Comparison of ENCODE assay signal across 12 cellular contexts in the genomic region with DNA sequence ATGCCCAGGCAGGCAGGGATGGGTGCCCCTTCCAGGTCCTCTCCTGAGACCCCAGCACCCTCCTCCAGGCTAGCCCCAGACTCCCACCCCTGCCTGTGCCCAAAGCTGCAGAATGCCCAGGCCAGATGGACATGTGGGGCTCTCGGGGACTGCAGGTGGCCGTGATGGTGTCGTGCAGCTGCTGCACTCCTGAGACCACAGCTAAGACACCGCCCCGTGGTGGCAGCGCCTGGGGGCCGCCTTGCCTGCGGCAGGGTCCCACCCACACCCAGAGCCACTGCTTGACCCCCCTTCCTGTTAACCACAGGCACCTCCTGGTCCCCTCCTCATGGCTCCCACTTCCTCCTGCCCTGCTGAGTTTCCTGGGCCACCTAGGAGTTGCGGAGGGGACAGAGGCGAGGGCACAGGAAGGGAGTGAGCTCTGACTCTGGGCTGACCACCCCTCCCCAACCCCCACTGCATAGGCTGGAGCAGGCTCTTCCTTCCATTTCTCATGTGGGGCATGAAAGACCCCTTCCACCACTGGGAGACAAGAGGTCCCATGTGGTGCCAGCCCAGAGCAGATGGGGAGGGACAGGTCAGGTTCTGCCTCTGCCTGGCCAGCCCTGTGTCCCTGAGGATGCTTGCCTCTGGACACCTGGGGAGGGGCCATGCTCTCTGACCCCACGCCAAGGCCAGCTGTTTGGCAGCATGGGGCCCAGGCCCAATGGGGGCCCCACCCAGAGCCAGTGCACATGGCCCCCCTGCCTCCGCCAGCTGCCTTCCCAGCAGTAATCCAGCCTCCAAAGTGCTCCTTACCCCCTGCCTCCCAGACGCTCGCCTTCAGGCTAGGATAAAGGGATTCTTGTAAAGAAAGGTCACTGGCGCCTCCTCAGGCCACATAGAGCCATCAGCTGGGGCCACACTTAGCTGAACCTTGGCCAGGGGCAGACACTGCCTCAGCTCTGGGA. TPM values are rescaled to one million over a fixed set of nuclear protein-coding genes. Genes with fewer than 3 reads are reported as not detected.
DNase-seq lines count a peak whose midpoint lies in the region; ATAC-seq and TF ChIP-seq lines count a peak whose summit lies in the region.
"Had no signal": no experiment of that assay in that cellular context is flagged by ENCODE, and none has a peak within 500 bp of the region (broad histone marks: within the 10 kb centered on the region; RNA-seq: fewer than 3 reads in every experiment).

No MANE protein-coding gene starts in this region.

- H3K27me3 ChIP-seq in PC-3 (ENCODE audit: low read length) (no peaks in the 10 kb centered on the region), left ventricle myocardium inferior (ENCODE audit: low read depth) (no peaks in the 10 kb centered on the region), psoas muscle (ENCODE audit: insufficient read depth in 3 of 3, low read length in 2 of 3) (no peaks in the 10 kb centered on the region)

- no peaks in the 10 kb centered on the region for H3K9me3 ChIP-seq in PC-3 (ENCODE audit: low read length)
- no peaks in the 10 kb centered on the region for H3K9me3 ChIP-seq in left ventricle myocardium inferior (replicated peaks)
- H3K9me3 ChIP-seq in psoas muscle, result no peaks in the 10 kb centered on the region

- POLR2A ChIA-PET in PC-3 (lab: Charles Lee; ENCODE audit: unreplicated experiment), result no interaction called here

- ATAC-seq in PC-3 (0 out of 2 replicates have a peak, but pooled peaks have one; percentile 18), psoas muscle (peak in 1 of 4 donors; percentile 28), GM21367 (IDR thresholded peaks at IDR 0.05; ENCODE audit: unreplicated experiment) (no peak), GM21423 (IDR thresholded peaks at IDR 0.05; ENCODE audit: unreplicated experiment) (no peak)
- ATAC-seq: activated T-cell treated with anti-CD3 and anti-CD28 coated beads, Interleukin-2, amount 50 U/mL, for 4 hours had no signal

- H3K9me2 ChIP-seq in PC-3 (replicated peaks; ENCODE audit: low read length), result no peaks in the 10 kb centered on the region

- H3K4me3 ChIP-seq in PC-3 (ENCODE audit: low read length), result no peak overlapping the region
- H3K4me3 ChIP-seq in left ventricle myocardium inferior, result no peak overlapping the region
- H3K4me3 ChIP-seq in psoas muscle, result no peak overlapping the region

- H3K36me3 ChIP-seq in PC-3 (ENCODE audit: low read depth, low read length) (no peaks in the 10 kb centered on the region), left ventricle myocardium inferior (peaks cover 2% of the 10 kb centered on the region), psoas muscle (ENCODE audit: insufficient read depth in 1 of 2, low read depth in 1 of 2) (no peaks in the 10 kb centered on the region)

- H4K20me1 ChIP-seq in PC-3 (ENCODE audit: low read length), result no peaks in the 10 kb centered on the region

- CTCF ChIA-PET in PC-3 (lab: Charles Lee), result no interaction called here

- 63 to 76% (median 72%) methylated on average over 15 of the region's 15 CpGs for WGBS in psoas muscle, 3 donors

- intact Hi-C loops in PC-3 (cut with micrococcal nuclease), result no loop called here
- intact Hi-C loops in left ventricle myocardium inferior (cut with micrococcal nuclease), result no loop called here
- intact Hi-C loops in psoas muscle (cut with DNase I), result no loop called here

- H3K4me2 ChIP-seq in PC-3 (ENCODE audit: low read length), result no peak overlapping the region

- no peak overlapping the region for H3K27ac ChIP-seq in PC-3 (ENCODE audit: low read length)
- H3K27ac ChIP-seq in left ventricle myocardium inferior (replicated peaks), result peak overlapping the region; percentile 41
- no peak overlapping the region for H3K27ac ChIP-seq in psoas muscle

- H3K4me1 ChIP-seq in PC-3 (ENCODE audit: insufficient read depth, low read length) (no peaks in the 10 kb centered on the region), left ventricle myocardium inferior (peaks cover 62% of the 10 kb centered on the region), psoas muscle (no peaks in the 10 kb centered on the region)

- DNase-seq in SIG-M5 treated with dmso at 0.1 percent for 504 hours (lab: John Stamatoyannopoulos, UW; ENCODE audit: unreplicated experiment) (peak; percentile 7), SIG-M5 (lab: John Stamatoyannopoulos, UW) (no peak), PC-3 (no peak), left ventricle myocardium inferior (peak; percentile 43), psoas muscle (peak; percentile 15 to 65), dedifferentiated amniotic fluid mesenchymal stem cell (ENCODE audit: extremely low spot score) (no peak)
- DNase-seq: activated T-cell treated with anti-CD3 and anti-CD28 coated beads, Interleukin-2, amount 50 U/mL, for 4 hours; EL; foreskin melanocyte; NCI-H1092 had no signal

- no peaks in the 10 kb centered on the region for H3F3A ChIP-seq in PC-3 (ENCODE audit: low read length, unreplicated experiment)

- TF ChIP-seq CTCF in PC-3 (conservative IDR thresholded peaks at IDR 0.05; ENCODE audit: low read depth, low read length), result no peak
- TF ChIP-seq CTCF in left ventricle myocardium inferior (IDR thresholded peaks at IDR 0.05; ENCODE audit: borderline replicate concordance), result no peak
- no peak for TF ChIP-seq CTCF in psoas muscle (IDR thresholded peaks at IDR 0.05)

- no peak overlapping the region for H3K9ac ChIP-seq in PC-3 (ENCODE audit: low read length)

- no peaks in the 10 kb centered on the region for H3K79me2 ChIP-seq in PC-3 (ENCODE audit: low read length)

- BruUV-seq in PC-3 (replicated peaks; lab: Mats Ljungman, UMichigan), result no TSS peak

- H2AFZ ChIP-seq in PC-3 (ENCODE audit: low read length), result no peak overlapping the region

RNA-seq across cellular contexts. Expression of gene OSBPL5, which starts 29.3 kb away (rescaled TPM):
- total RNA-seq in PC-3 (2014; rRNA removed), result 51.4 and 51.5 TPM in 2 replicates
- total RNA-seq in left ventricle myocardium inferior, result 11.4 TPM
- total RNA-seq in psoas muscle, result 10 to 100 TPM in 2 of 4 donors, 1 to 10 TPM in 2; 6.9 to 12.4 (median 10.3) TPM
- polyA plus RNA-seq in psoas muscle, result 1 to 10 TPM; 3.4 to 5.0 (median 4.3) TPM

Comparison
In these comparisons a context has a peak if more than half of its experiments do, and no peak if none do; other contexts are left out.
1. DNase-seq: peak in SIG-M5 treated with dmso at 0.1 percent for 504 hours (single experiment), left ventricle myocardium inferior (single experiment) and psoas muscle (2 of 2); none in SIG-M5 (single experiment), PC-3 (single experiment) and dedifferentiated amniotic fluid mesenchymal stem cell (single experiment).